In genomic region chr2:149857344-149857743, GRCh38 we compare ENCODE assay signal across 22 cellular contexts.
DNase-seq lines count a peak whose midpoint lies in the region; ATAC-seq and TF ChIP-seq lines count a peak whose summit lies in the region.
"Had no signal": no experiment of that assay in that cellular context is flagged by ENCODE, and none has a peak within 500 bp of the region (broad histone marks: within the 10 kb centered on the region; RNA-seq: fewer than 3 reads in every experiment).

No MANE protein-coding gene starts in this region.

- intact Hi-C loops in psoas muscle (cut with DNase I): no loop called here

- H2BK15ac ChIP-seq in mesendoderm (replicated peaks; ENCODE audit: low read depth): no peak overlapping the region

- H3K4me1 Mint-ChIP-seq in HFFc6 (ENCODE audit: low read depth) (peaks cover 50% of the 10 kb centered on the region), type B pancreatic cell (ENCODE audit: unreplicated experiment) (peaks cover 11% of the 10 kb centered on the region)
- H3K4me1 Mint-ChIP-seq: activated CD4-positive, alpha-beta T cell treated with anti-CD3 and anti-CD28 coated beads, Interleukin-2, amount 10 ng/mL, durations not matched to agents 24 days and 14 days; activated CD8-positive, alpha-beta memory T cell treated with anti-CD3 and anti-CD28 coated beads, Interleukin-2, amount 10 ng/mL, durations not matched to agents 7 days and 5 days had no signal

- no peaks in the 10 kb centered on the region for H3K79me1 ChIP-seq in mesendoderm (ENCODE audit: low read length)

- no peak overlapping the region for H3K27ac ChIP-seq in psoas muscle
- no peak overlapping the region for H3K27ac ChIP-seq in mesendoderm (ENCODE audit: low read depth, low read length)
- H3K27ac ChIP-seq: HL-60, tibial artery had no signal

- no peak overlapping the region for H3K18ac ChIP-seq in mesendoderm (ENCODE audit: low read length)

- peaks cover 4% of the 10 kb centered on the region for H3K9me3 ChIP-seq in psoas muscle
- H3K9me3 ChIP-seq: tibial artery had no signal

- H3K36me3 Mint-ChIP-seq in HFFc6 (ENCODE audit: low read depth) (0 out of 2 replicates have a peak, but pooled peaks cover 4% of the 10 kb centered on the region), type B pancreatic cell (no peaks in the 10 kb centered on the region)
- H3K36me3 Mint-ChIP-seq: activated CD8-positive, alpha-beta memory T cell treated with anti-CD3 and anti-CD28 coated beads, Interleukin-2, amount 10 ng/mL, durations not matched to agents 7 days and 5 days had no signal

- no peak overlapping the region for H3K56ac ChIP-seq in mesendoderm (ENCODE audit: low read length)

- H3K4me1 ChIP-seq in psoas muscle: no peaks in the 10 kb centered on the region
- no peaks in the 10 kb centered on the region for H3K4me1 ChIP-seq in mesendoderm (ENCODE audit: control insufficient read depth, low read depth, low read length)

- no peak overlapping the region for H3K23ac ChIP-seq in mesendoderm (ENCODE audit: low read length)

- no peak overlapping the region for H3K4me2 ChIP-seq in mesendoderm (ENCODE audit: low read length)

- no peak overlapping the region for H3K9ac ChIP-seq in mesendoderm (ENCODE audit: low read length)

- H3K79me2 ChIP-seq in mesendoderm (ENCODE audit: control insufficient read depth, insufficient read depth, low read length): no peaks in the 10 kb centered on the region

- H3K4me3 Mint-ChIP-seq in HFFc6 (peak overlapping the region; percentile 58), type B pancreatic cell (no peak overlapping the region)
- H3K4me3 Mint-ChIP-seq: activated CD4-positive, alpha-beta T cell treated with anti-CD3 and anti-CD28 coated beads, Interleukin-2, amount 10 ng/mL, durations not matched to agents 24 days and 14 days; activated CD8-positive, alpha-beta memory T cell treated with anti-CD3 and anti-CD28 coated beads, Interleukin-2, amount 10 ng/mL, durations not matched to agents 7 days and 5 days; nephron progenitor cell; T-helper 1 cell treated with Interleukin-12 subunit alpha and Interleukin-12 subunit beta and Interleukin-4 antibody, amounts not matched to agents 30 μg/mL and 1 μg/mL, for 36 hours had no signal

- in situ Hi-C loops in astrocyte of the spinal cord (cut with HindIII; ENCODE audit: low sequenced_read_pairs): no loop called here

- DNase-seq in AG20443 (ENCODE audit: low spot score): peak; percentile 22
- DNase-seq in HFFc6: peak; percentile 55
- peak; percentile 17 for DNase-seq in astrocyte of the spinal cord (ENCODE audit: low read depth, low spot score)
- peak; percentile 33 for DNase-seq in fibroblast of villous mesenchyme (ENCODE audit: low read depth)
- no peak for DNase-seq in type B pancreatic cell (ENCODE audit: extremely low spot score, unreplicated experiment)
- DNase-seq in psoas muscle: no peak
- no peak for DNase-seq in mesendoderm
- DNase-seq: activated CD4-positive, alpha-beta T cell treated with anti-CD3 and anti-CD28 coated beads, Interleukin-2, amount 10 ng/mL, durations not matched to agents 24 days and 14 days; activated CD8-positive, alpha-beta memory T cell treated with anti-CD3 and anti-CD28 coated beads, Interleukin-2, amount 10 ng/mL, durations not matched to agents 7 days and 5 days; DND-41; left colon; MV-4-11; NCI-H187; NCI-H82; nephron progenitor cell; OCI-M1; stimulated activated naive CD8-positive, alpha-beta T cell treated with anti-CD3 and anti-CD28 coated beads, Interleukin-15, Interleukin-2, amounts not matched to agents 100 U/mL and 50 U/mL, for 24 hours; tibial artery had no signal

- no peaks in the 10 kb centered on the region for H3K36me3 ChIP-seq in psoas muscle (ENCODE audit: insufficient read depth in 1 of 2, low read depth in 1 of 2)
- H3K36me3 ChIP-seq in mesendoderm (ENCODE audit: control insufficient read depth, insufficient read depth, low read length): no peaks in the 10 kb centered on the region
- H3K36me3 ChIP-seq: tibial artery had no signal

- no peaks in the 10 kb centered on the region for H3K27me3 Mint-ChIP-seq in HFFc6 (ENCODE audit: insufficient read depth)
- no peaks in the 10 kb centered on the region for H3K27me3 Mint-ChIP-seq in type B pancreatic cell
- H3K27me3 Mint-ChIP-seq: activated CD4-positive, alpha-beta T cell treated with anti-CD3 and anti-CD28 coated beads, Interleukin-2, amount 10 ng/mL, durations not matched to agents 24 days and 14 days; activated CD8-positive, alpha-beta memory T cell treated with anti-CD3 and anti-CD28 coated beads, Interleukin-2, amount 10 ng/mL, durations not matched to agents 7 days and 5 days had no signal

- peak overlapping the region; percentile 84 for H3K27ac Mint-ChIP-seq in HFFc6
- H3K27ac Mint-ChIP-seq in type B pancreatic cell: no peak overlapping the region
- H3K27ac Mint-ChIP-seq: activated CD4-positive, alpha-beta T cell treated with anti-CD3 and anti-CD28 coated beads, Interleukin-2, amount 10 ng/mL, durations not matched to agents 24 days and 14 days; activated CD8-positive, alpha-beta memory T cell treated with anti-CD3 and anti-CD28 coated beads, Interleukin-2, amount 10 ng/mL, durations not matched to agents 7 days and 5 days; activated T-helper 2 cell treated with anti-CD3 and anti-CD28 coated beads, Interferon-gamma antibody, Interleukin-2, Interleukin-4, amounts not matched to agents 10 μg/mL and 5 μg/mL and 100 μg/mL, durations not matched to agents 14 hours and 24 hours and 36 hours; T-helper 1 cell treated with Interleukin-12 subunit alpha and Interleukin-12 subunit beta and Interleukin-4 antibody, amounts not matched to agents 30 μg/mL and 1 μg/mL, for 36 hours had no signal

- no peak overlapping the region for H2BK120ac ChIP-seq in mesendoderm (ENCODE audit: low read depth, low read length)

- TF ChIP-seq CTCF in HFFc6 (IDR thresholded peaks at IDR 0.05) (no peak), astrocyte of the spinal cord (IDR thresholded peaks at IDR 0.05; ENCODE audit: low read depth, low read length) (no peak), fibroblast of villous mesenchyme (IDR thresholded peaks at IDR 0.05; ENCODE audit: insufficient read depth, low read depth, low read length) (no peak), type B pancreatic cell (conservative IDR thresholded peaks at IDR 0.05) (no peak), psoas muscle (IDR thresholded peaks at IDR 0.05) (no peak)

- H3K27me3 ChIP-seq in psoas muscle (ENCODE audit: insufficient read depth in 3 of 3, low read length in 2 of 3): no peaks in the 10 kb centered on the region
- no peaks in the 10 kb centered on the region for H3K27me3 ChIP-seq in mesendoderm (ENCODE audit: insufficient read depth, low read length, poor library complexity)
- H3K27me3 ChIP-seq: tibial artery had no signal

- no peak for ATAC-seq in psoas muscle
- no peak for ATAC-seq in HG02763 (IDR thresholded peaks at IDR 0.05; ENCODE audit: unreplicated experiment)
- ATAC-seq: activated CD8-positive, alpha-beta memory T cell treated with anti-CD3 and anti-CD28 coated beads, Interleukin-2, amount 10 ng/mL, durations not matched to agents 7 days and 5 days; left colon; stimulated activated naive CD8-positive, alpha-beta T cell treated with anti-CD3 and anti-CD28 coated beads, Interleukin-15, Interleukin-2, amounts not matched to agents 100 U/mL and 50 U/mL, for 24 hours had no signal

- H4K8ac ChIP-seq in mesendoderm (ENCODE audit: low read depth, low read length): no peak overlapping the region

- no peak overlapping the region for H4K5ac ChIP-seq in mesendoderm (ENCODE audit: low read length)

- no peak overlapping the region for H3K4me3 ChIP-seq in astrocyte of the spinal cord (ENCODE audit: low read depth, low read length)
- no peak overlapping the region for H3K4me3 ChIP-seq in fibroblast of villous mesenchyme (ENCODE audit: low read depth, low read length)
- H3K4me3 ChIP-seq in psoas muscle: no peak overlapping the region
- no peak overlapping the region for H3K4me3 ChIP-seq in mesendoderm (ENCODE audit: low read length)
- H3K4me3 ChIP-seq: tibial artery had no signal

- WGBS in psoas muscle, 3 donors: 94 to 97% (median 97%) methylated on average over 1 of the region's 1 CpG
- WGBS in mesendoderm (ENCODE audit: extremely low coverage, insufficient coverage, low lambda C conversion rate): no CpG with 5 or more reads among the region's 1 CpG

- H2AK5ac ChIP-seq in mesendoderm (ENCODE audit: low read length): no peak overlapping the region

- no peak overlapping the region for H2BK5ac ChIP-seq in mesendoderm (ENCODE audit: low read length)

- H3K9me3 Mint-ChIP-seq in HFFc6 (no peaks in the 10 kb centered on the region), type B pancreatic cell (no peaks in the 10 kb centered on the region)

- H3K4ac ChIP-seq in mesendoderm (ENCODE audit: low read depth, low read length): no peak overlapping the region

Comparison
In these comparisons a context has a peak if more than half of its experiments do, and no peak if none do; other contexts are left out.
1. DNase-seq: peak in AG20443 (single experiment), HFFc6 (single experiment), astrocyte of the spinal cord (single experiment) and fibroblast of villous mesenchyme (single experiment); none in type B pancreatic cell (single experiment), psoas muscle (0 of 2) and mesendoderm (single experiment).